In the genomic region with DNA sequence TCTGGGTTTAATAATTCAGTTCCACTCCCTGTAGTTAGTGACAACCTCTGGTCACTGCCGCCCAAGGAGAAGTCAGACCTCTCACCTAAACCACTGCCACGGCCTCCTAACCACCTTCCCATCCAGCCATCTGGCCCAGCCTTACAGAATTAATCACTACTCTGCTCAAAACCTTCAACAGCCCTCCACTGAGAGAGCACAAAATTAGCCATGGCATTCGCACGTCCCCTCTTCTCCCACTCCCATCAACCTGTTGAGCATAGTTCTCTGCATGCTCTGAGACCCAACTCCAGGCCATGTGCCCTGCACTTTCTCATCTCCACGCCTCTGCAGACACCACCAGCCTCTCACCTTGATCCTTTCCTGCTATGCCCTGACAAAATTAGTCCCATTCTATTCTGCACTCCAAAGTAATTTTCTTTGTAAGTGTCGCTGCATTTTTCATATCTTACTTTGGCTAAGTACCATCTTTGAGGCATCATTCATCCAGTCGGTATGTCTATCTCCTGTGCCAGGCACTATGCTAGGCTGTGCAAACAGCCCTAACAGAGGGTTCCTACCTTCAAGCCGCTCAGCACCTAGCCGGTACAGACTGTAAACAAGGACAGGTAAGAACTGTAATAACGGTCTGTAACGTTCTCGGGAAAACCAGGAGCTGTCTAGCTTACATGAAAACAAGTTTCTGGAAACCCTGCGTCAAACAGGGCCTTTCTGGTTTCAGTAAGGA, we compare ENCODE assay signal across 8 cellular contexts. TPM values are rescaled to one million over a fixed set of nuclear protein-coding genes. Genes with fewer than 3 reads are reported as not detected.
DNase-seq lines count a peak whose midpoint lies in the region; ATAC-seq, FAIRE-seq and TF ChIP-seq lines count a peak whose summit lies in the region.

No MANE protein-coding gene starts in this region.

- H3K9me3 ChIP-seq in muscle layer of colon (ENCODE audit: low read length), result no peaks in the 10 kb centered on the region

- H3K27me3 ChIP-seq in dorsolateral prefrontal cortex (no peaks in the 10 kb centered on the region), muscle layer of colon (ENCODE audit: control insufficient read depth in 1 of 2, insufficient read depth in 2 of 2, low read length in 2 of 2) (no peaks in the 10 kb centered on the region)

- intact Hi-C loops in dorsolateral prefrontal cortex (cut with DNase I), result loop anchor here in 1 of 2 donors (5.0 kb wide), 1 partner anchor 301 kb away; no protein-coding TSS in a partner anchor

- TF ChIP-seq CTCF in dorsolateral prefrontal cortex (IDR thresholded peaks at IDR 0.05 in 54 of 56, conservative IDR thresholded peaks at IDR 0.05 in 2 of 56; ENCODE audit: low read depth in 1 of 56, partially characterized antibody in 56 of 56), result no peak

- DNase-seq in NCI-H2029 (lab: John Stamatoyannopoulos, UW) (peak; percentile 43), dorsolateral prefrontal cortex (no peak), frontal cortex (ENCODE audit: low spot score in 2 of 2) (no peak), SW480 (ENCODE audit: low spot score) (no peak), activated gamma-delta T cell (lab: John Stamatoyannopoulos, UW) (no peak), DMS79 (lab: John Stamatoyannopoulos, UW) (no peak)

- peak overlapping the region; percentile 30 for H3K9ac ChIP-seq in muscle layer of colon (ENCODE audit: low read length)

- peaks cover 17% of the 10 kb centered on the region for H3K4me1 ChIP-seq in muscle layer of colon (ENCODE audit: insufficient read depth, low read length)

- FAIRE-seq in frontal cortex (lab: Jason Lieb, UNC), result no peak

- ATAC-seq in GM19438 (IDR thresholded peaks at IDR 0.05; ENCODE audit: low read depth, unreplicated experiment), result peak; percentile 8

- H3K36me3 ChIP-seq in muscle layer of colon (ENCODE audit: insufficient read depth, low read length), result peaks cover 4% of the 10 kb centered on the region

- H3K27ac ChIP-seq in dorsolateral prefrontal cortex (peak overlapping the region in 56 of 59 donors; percentile 3 to 88 (median 72)), muscle layer of colon (ENCODE audit: low read depth, low read length) (peak overlapping the region; percentile 72)

- peak overlapping the region; percentile 61 to 88 (median 77) for H3K4me3 ChIP-seq in dorsolateral prefrontal cortex
- H3K4me3 ChIP-seq in muscle layer of colon (ENCODE audit: low read depth in 1 of 2, low read length in 2 of 2), result peak overlapping the region; percentile 60 to 64

RNA-seq across cellular contexts. Expression of a gene that starts 1.0 kb away (rescaled TPM):
- 100 to 1,000 TPM in 11 of 120 experiments, 10 to 100 TPM in 109; 43.0 to 121 (median 76.8) TPM for total RNA-seq in dorsolateral prefrontal cortex
- 35.1 TPM for total RNA-seq in frontal cortex

RNA-seq across cellular contexts. Expression of a gene that starts 43.4 kb away (rescaled TPM):
- total RNA-seq in dorsolateral prefrontal cortex (10 to 100 TPM; 37.5 to 72.3 (median 51.8) TPM), frontal cortex (30.6 TPM)
